In genomic region chr1:118118469-118118868, GRCh38 we compare ENCODE assay signal across 20 cellular contexts.
DNase-seq lines count a peak whose midpoint lies in the region; ATAC-seq, FAIRE-seq and TF ChIP-seq lines count a peak whose summit lies in the region.
"Had no signal": no experiment of that assay in that cellular context is flagged by ENCODE, and none has a peak within 500 bp of the region (broad histone marks: within the 10 kb centered on the region; RNA-seq: fewer than 3 reads in every experiment).

No MANE protein-coding gene starts in this region.

- H3K4me3 Mint-ChIP-seq in H9: no peak overlapping the region
- H3K4me3 Mint-ChIP-seq: CD4-positive, CD25-positive, alpha-beta regulatory T cell; HFFc6; T-cell had no signal

- intact Hi-C loops in left colon (cut with DNase I, micrococcal nuclease) (no loop called here), pancreas (cut with DNase I) (no loop called here)

- H3K4me1 ChIP-seq in H9 (ENCODE audit: insufficient read depth, low read length) (no peaks in the 10 kb centered on the region), pancreas (peaks cover 30 to 52% (median 51%) of the 10 kb centered on the region in 3 donors)

- no peaks in the 10 kb centered on the region for H4K20me1 ChIP-seq in H9 (ENCODE audit: control insufficient read depth, insufficient read depth, insufficient read length)

- no peak overlapping the region for H2BK120ac ChIP-seq in H9 (ENCODE audit: low read depth, low read length, poor library complexity, severe bottlenecking)

- H2BK20ac ChIP-seq in H9 (ENCODE audit: low read depth, low read length, poor library complexity, severe bottlenecking): no peak overlapping the region

- H3T11ph ChIP-seq in H9 (ENCODE audit: low read length): no peak overlapping the region

- no peaks in the 10 kb centered on the region for H3K27me3 Mint-ChIP-seq in H9 (ENCODE audit: low read depth)

- no peaks in the 10 kb centered on the region for H3K36me3 ChIP-seq in pancreas

- no peak overlapping the region for H2AK5ac ChIP-seq in H9 (ENCODE audit: insufficient read length, low read length)

- no peak for FAIRE-seq in pancreas (lab: Jason Lieb, UNC)
- FAIRE-seq: frontal cortex had no signal

- peaks cover 3 to 6% of the 10 kb centered on the region in 2 experiments for H3K4me1 Mint-ChIP-seq in H9
- H3K4me1 Mint-ChIP-seq: CD4-positive, CD25-positive, alpha-beta regulatory T cell; T-cell had no signal

- no peak overlapping the region for H4K8ac ChIP-seq in H9 (replicated peaks; ENCODE audit: insufficient read length, low read depth, low read length)

- no peak overlapping the region for H3K14ac ChIP-seq in H9 (ENCODE audit: insufficient read depth, low read length)

- H3K23me2 ChIP-seq in H9 (ENCODE audit: insufficient read length, low read depth, low read length, poor library complexity, severe bottlenecking): no peaks in the 10 kb centered on the region

- no peak overlapping the region for H3K23ac ChIP-seq in H9 (ENCODE audit: insufficient read length, low read depth, low read length)

- no peak overlapping the region for H2BK15ac ChIP-seq in H9 (ENCODE audit: low read depth, low read length)

- H4K5ac ChIP-seq in H9 (ENCODE audit: insufficient read length, low read depth, low read length): no peak overlapping the region

- no peaks in the 10 kb centered on the region for H3K79me1 ChIP-seq in H9 (ENCODE audit: insufficient read depth, low read depth, low read length, poor library complexity, severe bottlenecking)

- H3K9me3 ChIP-seq in H9 (ENCODE audit: control insufficient read depth, low read depth, low read length): no peaks in the 10 kb centered on the region
- H3K9me3 ChIP-seq in pancreas: no peaks in the 10 kb centered on the region

- WGBS in H9 (ENCODE audit: extremely low coverage, insufficient read length, low lambda C conversion rate): no CpG with 5 or more reads among the region's 5 CpGs
- 5 to 6% methylated on average over 5 of the region's 5 CpGs for WGBS in pancreas, 2 donors

- no peak overlapping the region for H3K4me2 ChIP-seq in H9 (ENCODE audit: insufficient read depth, insufficient read length, low read length)
- H3K4me2 ChIP-seq: KMS-11 had no signal

- H2BK12ac ChIP-seq in H9 (ENCODE audit: insufficient read length, low read depth, low read length): no peak overlapping the region

- no peak overlapping the region for H2BK5ac ChIP-seq in H9 (ENCODE audit: insufficient read length, low read length)

- peak overlapping the region in 2 of 3 experiments; percentile 17 to 55; a peak in 2 of 7 replicates for H3K27ac Mint-ChIP-seq in H9
- H3K27ac Mint-ChIP-seq: CD4-positive, CD25-positive, alpha-beta regulatory T cell; HFFc6; T-cell had no signal

- no peaks in the 10 kb centered on the region for H3K79me2 ChIP-seq in H9 (ENCODE audit: insufficient read depth, low read length)

- no peak overlapping the region for H3K4ac ChIP-seq in H9 (ENCODE audit: low read depth, low read length)

- DNase-seq in H9 (no peak), left colon (peak; percentile 20 to 42), pancreas (peak in 5 of 6 donors; percentile 38 to 65 (median 60)), SHP77 (lab: John Stamatoyannopoulos, UW) (no peak)
- DNase-seq in activated naive CD4-positive, alpha-beta T cell (lab: John Stamatoyannopoulos, UW): no peak
- DNase-seq: activated effector memory CD4-positive, alpha-beta T cell treated with anti-CD3 and anti-CD28 coated beads, Interleukin-2, amount 50 U/mL, for 16 hours; amniotic stem cell; caudate nucleus; CD4-positive, CD25-positive, alpha-beta regulatory T cell; HFFc6; NCI-H1048; NCI-H2107; posterior cingulate gyrus; T-cell had no signal

- H3K27me3 ChIP-seq in H9 (ENCODE audit: insufficient read depth, low read length) (no peaks in the 10 kb centered on the region), pancreas (no peaks in the 10 kb centered on the region)

- no peak for TF ChIP-seq CTCF in 22Rv1 (IDR thresholded peaks at IDR 0.05)
- TF ChIP-seq CTCF in H9 (conservative IDR thresholded peaks at IDR 0.05): no peak
- TF ChIP-seq CTCF in pancreas (IDR thresholded peaks at IDR 0.05): no peak

- no peaks in the 10 kb centered on the region for H3K9me3 Mint-ChIP-seq in H9
- H3K9me3 Mint-ChIP-seq: HFFc6, T-cell had no signal

- H3K4me3 ChIP-seq in pancreas: no peak overlapping the region

- no peak overlapping the region for H3K18ac ChIP-seq in H9 (ENCODE audit: insufficient read length, low read depth, low read length)

- H2AFZ ChIP-seq in H9 (ENCODE audit: low read length): no peak overlapping the region

- ATAC-seq in left colon (peak; percentile 97), pancreas (peak; percentile 85 to 91 (median 86)), HG03571 (IDR thresholded peaks at IDR 0.05; ENCODE audit: unreplicated experiment) (no peak), GM21529 (IDR thresholded peaks at IDR 0.05; ENCODE audit: unreplicated experiment) (no peak)
- ATAC-seq: Right ventricle myocardium inferior, T-cell had no signal

- no peak overlapping the region for H3K56ac ChIP-seq in H9 (ENCODE audit: insufficient read length, low read depth, low read length)

- H4K91ac ChIP-seq in H9 (ENCODE audit: insufficient read length, low read depth, low read length): no peak overlapping the region

- H3K36me3 Mint-ChIP-seq in H9 (ENCODE audit: insufficient read depth in 1 of 3, low read depth in 3 of 3): no peaks in the 10 kb centered on the region
- H3K36me3 Mint-ChIP-seq: CD4-positive, CD25-positive, alpha-beta regulatory T cell; T-cell had no signal

- no peak overlapping the region for H3K9ac ChIP-seq in H9 (ENCODE audit: extremely low read depth, insufficient read length, low read length)
- H3K9ac ChIP-seq: KMS-11 had no signal

- H3K27ac ChIP-seq in 22Rv1 (peak overlapping the region; percentile 93), H9 (ENCODE audit: insufficient read length, low read depth, low read length) (no peak overlapping the region), pancreas (peak overlapping the region in 2 of 4 donors; percentile 11 to 53)
- H3K27ac ChIP-seq: KMS-11 had no signal

Comparison
In these comparisons a context has a peak if more than half of its experiments do, and no peak if none do; other contexts are left out.
1. DNase-seq: peak in left colon (2 of 2) and pancreas (5 of 6); none in H9 (single experiment), SHP77 (0 of 2) and activated naive CD4-positive, alpha-beta T cell (0 of 4).
2. ATAC-seq: peak in left colon (single experiment) and pancreas (4 of 4); none in HG03571 (single experiment) and GM21529 (single experiment).